In the genomic region with DNA sequence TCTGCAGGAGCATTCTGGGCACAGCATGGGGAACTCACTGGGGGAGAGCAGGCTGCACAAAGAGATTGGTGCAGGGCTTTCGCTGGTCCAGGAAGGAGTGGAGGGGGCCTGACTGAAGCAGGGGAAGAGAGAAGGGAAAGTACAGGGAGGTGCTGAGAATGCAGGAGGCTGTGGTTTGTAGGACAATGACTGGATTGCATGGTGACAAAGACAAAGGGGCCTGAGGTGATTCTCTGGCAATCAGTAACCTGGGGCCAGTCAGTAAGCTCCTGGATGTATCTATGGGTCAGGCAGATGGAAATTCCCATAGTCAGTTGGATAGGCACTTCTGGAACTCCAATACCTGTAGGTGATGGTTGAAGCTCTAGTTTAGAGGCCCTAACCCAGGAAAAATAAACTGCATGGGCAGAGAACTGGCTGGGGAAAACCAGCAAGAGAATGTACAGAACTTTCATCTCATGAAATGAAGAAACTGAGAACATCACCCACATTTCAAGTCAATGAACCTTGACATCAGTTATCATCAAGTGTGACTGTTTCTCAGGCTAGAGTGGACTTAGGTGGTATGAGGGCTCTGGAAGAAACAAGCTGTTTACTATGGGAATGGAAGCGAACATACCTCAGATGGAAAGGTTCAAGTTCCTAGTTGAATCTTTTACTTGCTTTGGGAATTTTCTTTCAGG, we compare ENCODE assay signal across 13 cellular contexts.
A peak's percentile ranks its signal among the peaks of the same experiment; 100 is the strongest.
DNase-seq lines count a peak whose midpoint lies in the region; ATAC-seq and TF ChIP-seq lines count a peak whose summit lies in the region.
"Had no signal": no experiment of that assay in that cellular context is flagged by ENCODE, and none has a peak within 500 bp of the region (broad histone marks: within the 10 kb centered on the region; RNA-seq: fewer than 3 reads in every experiment).

No MANE protein-coding gene starts in this region.

- H3K4me3 Mint-ChIP-seq in WTC11, result no peak overlapping the region
- H3K4me3 Mint-ChIP-seq in activated T-helper 1 cell treated with anti-CD3 and anti-CD28 coated beads, Interleukin-12 subunit alpha, Interleukin-12 subunit beta, Interleukin-2, Interleukin-4 antibody, amounts not matched to agents 30 ng/mL and 10 ng/mL and 1 ng/mL, durations not matched to agents 14 hours and 24 hours and 36 hours, result no peak overlapping the region

- POLR2A ChIA-PET in WTC11 (lab: Charles Lee), result interaction anchor here (1.0 kb wide), 1 partner anchor 91 kb away, joined by 3 read pairs; no protein-coding TSS in a partner anchor

- TF ChIP-seq CTCF in WTC11 (IDR thresholded peaks at IDR 0.05), result no peak

- H3K4me1 Mint-ChIP-seq in WTC11, result peaks cover 22% of the 10 kb centered on the region
- H3K4me1 Mint-ChIP-seq in activated T-helper 1 cell treated with anti-CD3 and anti-CD28 coated beads, Interleukin-12 subunit alpha, Interleukin-12 subunit beta, Interleukin-2, Interleukin-4 antibody, amounts not matched to agents 30 ng/mL and 10 ng/mL and 1 ng/mL, durations not matched to agents 14 hours and 24 hours and 36 hours (ENCODE audit: low read depth), result no peaks in the 10 kb centered on the region

- H3K27me3 Mint-ChIP-seq in WTC11 (ENCODE audit: low read depth), result no peaks in the 10 kb centered on the region
- H3K27me3 Mint-ChIP-seq in activated T-helper 1 cell treated with anti-CD3 and anti-CD28 coated beads, Interleukin-12 subunit alpha, Interleukin-12 subunit beta, Interleukin-2, Interleukin-4 antibody, amounts not matched to agents 30 ng/mL and 10 ng/mL and 1 ng/mL, durations not matched to agents 14 hours and 24 hours and 36 hours (ENCODE audit: insufficient read depth), result peaks cover 3% of the 10 kb centered on the region

- CTCF ChIA-PET in WTC11 (lab: Charles Lee), result interaction anchor here (1.3 kb wide), 1 partner anchor 52 kb away, joined by 4 read pairs; no protein-coding TSS in a partner anchor

- ATAC-seq in GM18502 (IDR thresholded peaks at IDR 0.05; ENCODE audit: poor library complexity, unreplicated experiment) (peak; percentile 36), GM21367 (IDR thresholded peaks at IDR 0.05; ENCODE audit: unreplicated experiment) (peak; percentile 30), HG02885 (IDR thresholded peaks at IDR 0.05; ENCODE audit: poor library complexity, unreplicated experiment) (peak; percentile 29), WTC11 (peak; percentile 47)
- ATAC-seq: psoas muscle; stimulated activated naive CD8-positive, alpha-beta T cell treated with anti-CD3 and anti-CD28 coated beads, Interleukin-15, Interleukin-2, amounts not matched to agents 100 U/mL and 50 U/mL, for 24 hours had no signal

- intact Hi-C loops in activated T-helper 1 cell treated with anti-CD3 and anti-CD28 coated beads, Interleukin-12 subunit alpha, Interleukin-12 subunit beta, Interleukin-2, Interleukin-4 antibody, amounts not matched to agents 30 ng/mL and 10 ng/mL and 1 ng/mL, durations not matched to agents 14 hours and 24 hours and 36 hours (cut with micrococcal nuclease), result no loop called here

- H3K27ac Mint-ChIP-seq in WTC11, result no peak overlapping the region
- H3K27ac Mint-ChIP-seq in activated T-helper 1 cell treated with anti-CD3 and anti-CD28 coated beads, Interleukin-12 subunit alpha, Interleukin-12 subunit beta, Interleukin-2, Interleukin-4 antibody, amounts not matched to agents 30 ng/mL and 10 ng/mL and 1 ng/mL, durations not matched to agents 14 hours and 24 hours and 36 hours, result no peak overlapping the region

- no peak for DNase-seq in WTC11 (ENCODE audit: low spot score)
- no peak for DNase-seq in HT-29 (ENCODE audit: low spot score)
- no peak for DNase-seq in activated CD4-positive, alpha-beta T cell treated with anti-CD3 and anti-CD28 coated beads for 48 hours
- no peak for DNase-seq in activated naive CD4-positive, alpha-beta T cell (lab: John Stamatoyannopoulos, UW)
- no peak for DNase-seq in activated T-helper 1 cell treated with anti-CD3 and anti-CD28 coated beads, Interleukin-12 subunit alpha, Interleukin-12 subunit beta, Interleukin-2, Interleukin-4 antibody, amounts not matched to agents 30 ng/mL and 10 ng/mL and 1 ng/mL, durations not matched to agents 14 hours and 24 hours and 36 hours (ENCODE audit: low spot score)
- DNase-seq: DMS79; NCI-H2227 treated with DMSO at 0.1 percent for 48 hours; psoas muscle; stimulated activated CD4-positive, alpha-beta T cell treated with anti-CD3 and anti-CD28 coated beads, Interleukin-2, amount 100 ng/mL, for 24 hours; stimulated activated naive CD8-positive, alpha-beta T cell treated with anti-CD3 and anti-CD28 coated beads, Interleukin-15, Interleukin-2, amounts not matched to agents 100 U/mL and 50 U/mL, for 24 hours had no signal

- no peaks in the 10 kb centered on the region for H3K36me3 Mint-ChIP-seq in WTC11
- no peaks in the 10 kb centered on the region for H3K36me3 Mint-ChIP-seq in activated T-helper 1 cell treated with anti-CD3 and anti-CD28 coated beads, Interleukin-12 subunit alpha, Interleukin-12 subunit beta, Interleukin-2, Interleukin-4 antibody, amounts not matched to agents 30 ng/mL and 10 ng/mL and 1 ng/mL, durations not matched to agents 14 hours and 24 hours and 36 hours (ENCODE audit: low read depth)

- no peaks in the 10 kb centered on the region; the same call in 1 of the 2 replicates for H3K9me3 Mint-ChIP-seq in WTC11
- no peaks in the 10 kb centered on the region for H3K9me3 Mint-ChIP-seq in activated T-helper 1 cell treated with anti-CD3 and anti-CD28 coated beads, Interleukin-12 subunit alpha, Interleukin-12 subunit beta, Interleukin-2, Interleukin-4 antibody, amounts not matched to agents 30 ng/mL and 10 ng/mL and 1 ng/mL, durations not matched to agents 14 hours and 24 hours and 36 hours

TF ChIP-seq in WTC11, 78 proteins besides CTCF, POLR2A, EP300 and RAD21:
- TF ChIP-seq, protein P1, sequence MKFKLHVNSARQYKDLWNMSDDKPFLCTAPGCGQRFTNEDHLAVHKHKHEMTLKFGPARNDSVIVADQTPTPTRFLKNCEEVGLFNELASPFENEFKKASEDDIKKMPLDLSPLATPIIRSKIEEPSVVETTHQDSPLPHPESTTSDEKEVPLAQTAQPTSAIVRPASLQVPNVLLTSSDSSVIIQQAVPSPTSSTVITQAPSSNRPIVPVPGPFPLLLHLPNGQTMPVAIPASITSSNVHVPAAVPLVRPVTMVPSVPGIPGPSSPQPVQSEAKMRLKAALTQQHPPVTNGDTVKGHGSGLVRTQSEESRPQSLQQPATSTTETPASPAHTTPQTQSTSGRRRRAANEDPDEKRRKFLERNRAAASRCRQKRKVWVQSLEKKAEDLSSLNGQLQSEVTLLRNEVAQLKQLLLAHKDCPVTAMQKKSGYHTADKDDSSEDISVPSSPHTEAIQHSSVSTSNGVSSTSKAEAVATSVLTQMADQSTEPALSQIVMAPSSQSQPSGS (CRISPR knock-in tag; IDR thresholded peaks at IDR 0.05; ENCODE audit: borderline replicate concordance, low read depth), result no peak
- TF ChIP-seq NR2C2 (CRISPR knock-in tag; IDR thresholded peaks at IDR 0.05), result no peak
- TF ChIP-seq ZNF121 (CRISPR knock-in tag; IDR thresholded peaks at IDR 0.05), result no peak
- no peak for TF ChIP-seq TCF7 (CRISPR knock-in tag; IDR thresholded peaks at IDR 0.05; ENCODE audit: low read depth)
- no peak for TF ChIP-seq RELA (CRISPR knock-in tag; IDR thresholded peaks at IDR 0.05; ENCODE audit: borderline replicate concordance)
- TF ChIP-seq KAT7 (CRISPR knock-in tag; IDR thresholded peaks at IDR 0.05; ENCODE audit: borderline replicate concordance), result no peak
- TF ChIP-seq PREB (CRISPR knock-in tag; IDR thresholded peaks at IDR 0.05; ENCODE audit: borderline replicate concordance), result no peak
- no peak for TF ChIP-seq NFE2L1 (CRISPR knock-in tag; IDR thresholded peaks at IDR 0.05)
- TF ChIP-seq MAX (CRISPR knock-in tag; IDR thresholded peaks at IDR 0.05), result no peak
- TF ChIP-seq ZNF317 (CRISPR knock-in tag; IDR thresholded peaks at IDR 0.05; ENCODE audit: borderline replicate concordance, low read depth), result no peak
- TF ChIP-seq NFYB (CRISPR knock-in tag; conservative IDR thresholded peaks at IDR 0.05; ENCODE audit: low read depth), result no peak
- TF ChIP-seq E2F1 (CRISPR knock-in tag; IDR thresholded peaks at IDR 0.05), result no peak
- TF ChIP-seq OVOL2 (CRISPR knock-in tag; IDR thresholded peaks at IDR 0.05; ENCODE audit: borderline replicate concordance), result no peak
